In genomic region chr7:473211-473734, GRCh38 we compare ENCODE assay signal across 22 cellular contexts. TPM values are rescaled to one million over a fixed set of nuclear protein-coding genes. Genes with fewer than 3 reads are reported as not detected.
DNase-seq lines count a peak whose midpoint lies in the region; ATAC-seq, FAIRE-seq and TF ChIP-seq lines count a peak whose summit lies in the region.
"Had no signal": no experiment of that assay in that cellular context is flagged by ENCODE, and none has a peak within 500 bp of the region (broad histone marks: within the 10 kb centered on the region; RNA-seq: fewer than 3 reads in every experiment).

No MANE protein-coding gene starts in this region.

- H3K4me2 ChIP-seq in H1 (ENCODE audit: insufficient read depth in 1 of 2, low read depth in 2 of 2, low read length in 2 of 2), result no peak overlapping the region

- no peak overlapping the region for H3K27ac ChIP-seq in heart right ventricle
- H3K27ac ChIP-seq in H1 (ENCODE audit: low read depth, low read length), result no peak overlapping the region
- H3K27ac ChIP-seq in upper lobe of right lung, result no peak overlapping the region
- H3K27ac ChIP-seq: C4-2B, pancreas had no signal

- H4K5ac ChIP-seq in H1 (ENCODE audit: insufficient read length, low read depth, low read length), result no peak overlapping the region

- TF ChIP-seq CTCF in heart right ventricle (IDR thresholded peaks at IDR 0.05), result no peak
- no peak for TF ChIP-seq CTCF in H1 (IDR thresholded peaks at IDR 0.05; ENCODE audit: control extremely low read depth in 1 of 3, insufficient read depth in 1 of 3, low read depth in 1 of 3, low read length in 3 of 3)
- no peak for TF ChIP-seq CTCF in upper lobe of right lung (IDR thresholded peaks at IDR 0.05)

- H3K23ac ChIP-seq in H1 (ENCODE audit: insufficient read length), result no peak overlapping the region

- no peak for TF ChIP-seq RAD21 in H1 (IDR thresholded peaks at IDR 0.05 in 1 of 2, conservative IDR thresholded peaks at IDR 0.05 in 1 of 2; ENCODE audit: low read depth in 2 of 2, low read length in 2 of 2)

- H3K56ac ChIP-seq in H1 (replicated peaks; ENCODE audit: insufficient read length, low read depth, low read length), result no peak overlapping the region

- H4K20me1 ChIP-seq in H1 (replicated peaks in 1 of 2; ENCODE audit: control insufficient read depth in 1 of 2, insufficient read depth in 2 of 2, low read length in 2 of 2), result peaks cover 0 to 2% of the 10 kb centered on the region in 2 experiments

- FAIRE-seq in H1 (lab: Jason Lieb, UNC), result no peak
- FAIRE-seq: G401.6, pancreas had no signal

- POLR2A ChIA-PET in H1 (lab: Charles Lee; ENCODE audit: partially characterized antibody), result interaction anchor here (1.2 to 2.8 kb wide), 3 partner anchors 13 to 42 kb away, joined by 3 to 8 read pairs (median 7); no protein-coding TSS in a partner anchor

- H3K9ac ChIP-seq in H1 (replicated peaks in 1 of 4; ENCODE audit: extremely low read depth in 1 of 4, low read depth in 3 of 4, low read length in 3 of 4), result no peak overlapping the region

- H2BK20ac ChIP-seq in H1 (ENCODE audit: low read length), result no peak overlapping the region

- DNase-seq in Right ventricle myocardium superior (peak; percentile 29), heart right ventricle (no peak), H1 (ENCODE audit: low read depth in 1 of 2, low spot score in 2 of 2) (peak in 1 of 2 experiments; percentile 43), myocyte (ENCODE audit: low read depth) (peak; percentile 98), upper lobe of right lung (peak; percentile 58), HPDE6-E6E7 (ENCODE audit: extremely low spot score) (no peak)
- DNase-seq: ACHN, activated B cell treated with CpG ODN at 0.5 μM for 24 hours, DMS 273 treated with DMSO at 0.1 percent for 48 hours, GOT3, naive B cell, NCI-H1436 treated with DMSO at 0.1 percent for 48 hours, NCI-H526, substantia nigra had no signal

- no peak overlapping the region for H2BK12ac ChIP-seq in H1 (ENCODE audit: low read depth, low read length)

- H2BK120ac ChIP-seq in H1 (replicated peaks; ENCODE audit: low read depth, low read length), result no peak overlapping the region

- no peak overlapping the region for H2AFZ ChIP-seq in H1 (ENCODE audit: low read length)

- H3K23me2 ChIP-seq in H1 (ENCODE audit: low read depth, low read length), result no peaks in the 10 kb centered on the region

- intact Hi-C loops in Right ventricle myocardium superior (cut with DNase I) (no loop called here), heart right ventricle (cut with DNase I) (no loop called here), upper lobe of right lung (cut with DNase I) (no loop called here)

- TF ChIP-seq EP300 in H1 (IDR thresholded peaks at IDR 0.05; ENCODE audit: borderline replicate concordance in 1 of 2, low read depth in 2 of 2, low read length in 2 of 2), result no peak

- H2AK5ac ChIP-seq in H1 (ENCODE audit: low read depth, low read length), result no peak overlapping the region

- 83 to 86% methylated on average over 18 of the region's 18 CpGs for WGBS in heart right ventricle, 2 donors
- WGBS in H1 (ENCODE audit: extremely low coverage in 1 of 2, insufficient coverage in 1 of 2, insufficient read length in 1 of 2, insufficient replicate concordance in 2 of 2, low coverage in 1 of 2, low lambda C conversion rate in 2 of 2, missing lambda C conversion rate in 1 of 2), 2 experiments, result 92% methylated on average over 16 of the region's 18 CpGs; no CpG with 5 or more reads in 1 of the 2 experiments

- peak overlapping the region; percentile 57; the same call in 1 of the 2 replicates for H4K8ac ChIP-seq in H1 (ENCODE audit: extremely low read depth, insufficient read depth, low read length)

- no peak for TF ChIP-seq POLR2A in H1 (IDR thresholded peaks at IDR 0.05; ENCODE audit: control extremely low read depth in 1 of 2, low read depth in 2 of 2, low read length in 2 of 2)

- H3K18ac ChIP-seq in H1 (ENCODE audit: extremely low read depth, low read length), result no peak overlapping the region

- H2BK15ac ChIP-seq in H1 (ENCODE audit: low read length), result no peak overlapping the region

- H3K4me1 ChIP-seq in heart right ventricle (peaks cover 6 to 25% (median 13%) of the 10 kb centered on the region in 9 donors), H1 (replicated peaks in 1 of 4; ENCODE audit: control insufficient read depth in 3 of 4, insufficient read depth in 4 of 4, low read length in 3 of 4) (peaks cover 0 to 2% (median 0%) of the 10 kb centered on the region in 4 experiments; a peak in 1 of 7 replicates), upper lobe of right lung (peaks cover 18% of the 10 kb centered on the region)
- H3K4me1 ChIP-seq: pancreas had no signal

- no peak overlapping the region for H4K91ac ChIP-seq in H1 (replicated peaks; ENCODE audit: insufficient read length, low read length)

- H3K14ac ChIP-seq in H1 (ENCODE audit: insufficient read length), result no peak overlapping the region

- no peaks in the 10 kb centered on the region for H3K79me1 ChIP-seq in H1 (ENCODE audit: low read depth, low read length)

- H3K4me3 ChIP-seq in heart right ventricle (no peak overlapping the region), H1 (ENCODE audit: extremely low read depth in 1 of 4, insufficient read depth in 2 of 4, low read depth in 3 of 4, low read length in 4 of 4) (no peak overlapping the region), upper lobe of right lung (no peak overlapping the region)
- H3K4me3 ChIP-seq: adrenal gland, cardiac muscle cell, lung, pancreas had no signal

- H3K4ac ChIP-seq in H1 (replicated peaks; ENCODE audit: insufficient read length, low read depth, low read length), result no peak overlapping the region

- CTCF ChIA-PET in H1 (lab: Charles Lee; ENCODE audit: partially characterized antibody), result interaction anchor here (0.6 to 1.8 kb wide), 6 partner anchors 13 to 312 kb away, joined by 3 to 5 read pairs (median 4); no protein-coding TSS in a partner anchor

- no peaks in the 10 kb centered on the region for H3K79me2 ChIP-seq in H1 (ENCODE audit: control insufficient read depth in 1 of 2, insufficient read depth in 2 of 2, low read length in 2 of 2)

- H3K27me3 ChIP-seq in heart right ventricle, result no peaks in the 10 kb centered on the region
- no peaks in the 10 kb centered on the region for H3K27me3 ChIP-seq in H1 (replicated peaks in 1 of 4; ENCODE audit: control insufficient read depth in 3 of 4, extremely low read depth in 1 of 4, insufficient read depth in 3 of 4, low read length in 3 of 4)
- no peaks in the 10 kb centered on the region for H3K27me3 ChIP-seq in upper lobe of right lung
- H3K27me3 ChIP-seq: adrenal gland, cardiac muscle cell, pancreas had no signal

- no peak overlapping the region for H2BK5ac ChIP-seq in H1 (ENCODE audit: low read depth, low read length)

- ATAC-seq in Right ventricle myocardium superior (ENCODE audit: poor library complexity), result no peak
- no peak for ATAC-seq in heart right ventricle
- no peak for ATAC-seq in upper lobe of right lung
- no peak for ATAC-seq in HG03135 (IDR thresholded peaks at IDR 0.05; ENCODE audit: unreplicated experiment)
- ATAC-seq in HG03432 (IDR thresholded peaks at IDR 0.05; ENCODE audit: unreplicated experiment), result no peak

- H3K9me3 ChIP-seq in heart right ventricle, result peaks cover 0 to 17% (median 3%) of the 10 kb centered on the region in 11 donors
- no peaks in the 10 kb centered on the region; a peak in 1 of 4 replicates for H3K9me3 ChIP-seq in H1 (ENCODE audit: insufficient read depth in 2 of 2, low read depth in 1 of 2, low read length in 1 of 2)
- H3K9me3 ChIP-seq in upper lobe of right lung, result no peaks in the 10 kb centered on the region
- H3K9me3 ChIP-seq: adrenal gland, pancreas had no signal

- H3K36me3 ChIP-seq in heart right ventricle (no peaks in the 10 kb centered on the region), H1 (ENCODE audit: control insufficient read depth in 2 of 4, insufficient read depth in 4 of 4, low read length in 3 of 4) (no peaks in the 10 kb centered on the region), upper lobe of right lung (no peaks in the 10 kb centered on the region)
- H3K36me3 ChIP-seq: adrenal gland, cardiac muscle cell, pancreas had no signal

TF ChIP-seq in H1, 55 proteins besides CTCF, POLR2A, EP300 and RAD21:
- no peak for TF ChIP-seq TBP (IDR thresholded peaks at IDR 0.05; ENCODE audit: low read depth, low read length)
- no peak for TF ChIP-seq EGR1 (IDR thresholded peaks at IDR 0.05; ENCODE audit: borderline replicate concordance, low read depth, low read length)
- TF ChIP-seq BCL11A (IDR thresholded peaks at IDR 0.05; ENCODE audit: low read depth in 2 of 2, low read length in 2 of 2), result no peak

RNA-seq across cellular contexts. Expression of gene PDGFA, which starts 46.4 kb away (rescaled TPM):
- total RNA-seq in Right ventricle myocardium superior (34.5 TPM), heart right ventricle (10 to 100 TPM; 16.7 to 38.5 (median 27.9) TPM), myocyte (38.6 and 48.4 TPM in 2 replicates), upper lobe of right lung (57.1 TPM)
- polyA plus RNA-seq in heart right ventricle (10 to 100 TPM; 14.3 to 18.3 TPM), H1 (2011; rRNA removed) (21.1 and 22.3 TPM in 2 replicates)
- total RNA-seq in H1 (2021; fragmentation: NEBNext Ultra II Directional; extraction: Animal tissue kit (Norgen Biotek cat#: 25700)), result 38.0 and 43.0 TPM in 2 replicates
- 18.1 TPM for polyA plus RNA-seq in H1 (2011; cell fraction: cytosol; rRNA removed)
- 42.6 TPM for polyA plus RNA-seq in H1 (2011; cell fraction: nucleus; rRNA removed)
- polyA plus RNA-seq in H1 (2012, experiment 1 of 2), result 42.0 to 59.5 TPM (median 51.8 TPM) in 4 replicates
- 33.3 TPM for polyA plus RNA-seq in H1 (2012, experiment 2 of 2)
- 34.8 TPM for polyA plus RNA-seq in H1 (2013, experiment 1 of 2)
- 38.8 TPM for polyA plus RNA-seq in H1 (2013, experiment 2 of 2)
- 46.5 and 53.1 TPM in 2 replicates for polyA minus RNA-seq in H1 (2011; rRNA and poly(A)+ RNA removed)
- polyA minus RNA-seq in H1 (2011; cell fraction: cytosol; rRNA and poly(A)+ RNA removed), result 78.2 TPM
- polyA minus RNA-seq in H1 (2011; cell fraction: nucleus; rRNA and poly(A)+ RNA removed), result 31.0 TPM
- 46.7 TPM for polyA plus RNA-seq in myocyte (2012)

Comparison
In these comparisons a context has a peak if more than half of its experiments do, and no peak if none do; other contexts are left out.
1. DNase-seq: peak in Right ventricle myocardium superior (single experiment), myocyte (single experiment) and upper lobe of right lung (single experiment); none in heart right ventricle (0 of 2) and HPDE6-E6E7 (single experiment).